Comparison of ENCODE assay signal across 3 cellular contexts in the genomic region with DNA sequence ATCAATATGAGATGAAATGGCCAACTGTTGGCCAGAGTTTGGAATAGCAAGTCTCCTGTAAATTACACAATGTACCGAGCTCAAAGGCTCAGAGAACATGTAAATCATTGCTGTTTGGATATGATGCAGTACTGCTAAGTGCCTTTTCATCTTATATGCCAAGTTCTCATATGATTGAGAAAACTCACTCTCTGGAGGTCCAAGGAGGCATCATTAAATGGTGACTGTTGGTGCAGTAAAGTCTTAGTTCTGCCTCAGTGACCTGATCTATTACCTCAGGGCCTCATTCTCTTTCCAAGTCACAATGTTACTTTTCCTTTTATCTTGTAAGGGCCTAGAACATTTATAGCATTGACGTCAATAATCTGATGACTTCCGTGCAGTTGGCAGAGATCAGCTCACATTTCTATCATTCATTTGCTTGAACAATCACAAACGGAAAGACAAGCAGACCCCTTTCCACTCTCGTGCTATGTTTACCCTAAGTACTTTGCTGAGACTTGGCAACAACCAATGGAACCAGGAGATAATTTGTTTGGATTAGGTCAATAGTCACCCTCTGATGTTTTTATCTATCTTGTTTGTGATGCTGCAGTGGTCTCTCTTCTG.
TF ChIP-seq lines count a peak whose summit lies in the region.

No MANE protein-coding gene starts in this region.

TF ChIP-seq in IMR-90, 13 proteins besides CTCF, POLR2A, EP300 and RAD21:
- TF ChIP-seq, protein P1, sequence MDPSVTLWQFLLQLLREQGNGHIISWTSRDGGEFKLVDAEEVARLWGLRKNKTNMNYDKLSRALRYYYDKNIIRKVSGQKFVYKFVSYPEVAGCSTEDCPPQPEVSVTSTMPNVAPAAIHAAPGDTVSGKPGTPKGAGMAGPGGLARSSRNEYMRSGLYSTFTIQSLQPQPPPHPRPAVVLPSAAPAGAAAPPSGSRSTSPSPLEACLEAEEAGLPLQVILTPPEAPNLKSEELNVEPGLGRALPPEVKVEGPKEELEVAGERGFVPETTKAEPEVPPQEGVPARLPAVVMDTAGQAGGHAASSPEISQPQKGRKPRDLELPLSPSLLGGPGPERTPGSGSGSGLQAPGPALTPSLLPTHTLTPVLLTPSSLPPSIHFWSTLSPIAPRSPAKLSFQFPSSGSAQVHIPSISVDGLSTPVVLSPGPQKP (IDR thresholded peaks at IDR 0.05; ENCODE audit: borderline replicate concordance, low read depth, low read length) = no peak
- TF ChIP-seq MAFK (IDR thresholded peaks at IDR 0.05; ENCODE audit: low read depth, low read length) = no peak
- TF ChIP-seq SMC3 (IDR thresholded peaks at IDR 0.05; ENCODE audit: low read depth, low read length) = no peak
- TF ChIP-seq RCOR1 (IDR thresholded peaks at IDR 0.05; ENCODE audit: insufficient replicate concordance, low read length) = no peak
- TF ChIP-seq CEBPB (IDR thresholded peaks at IDR 0.05; ENCODE audit: low read depth, low read length) = no peak

TF ChIP-seq in HEK293T, 16 proteins besides CTCF, POLR2A, EP300 and RAD21 (continued from another document):
- no peak for TF ChIP-seq LEF1 (IDR thresholded peaks at IDR 0.05; ENCODE audit: borderline replicate concordance)
- TF ChIP-seq, protein P2, sequence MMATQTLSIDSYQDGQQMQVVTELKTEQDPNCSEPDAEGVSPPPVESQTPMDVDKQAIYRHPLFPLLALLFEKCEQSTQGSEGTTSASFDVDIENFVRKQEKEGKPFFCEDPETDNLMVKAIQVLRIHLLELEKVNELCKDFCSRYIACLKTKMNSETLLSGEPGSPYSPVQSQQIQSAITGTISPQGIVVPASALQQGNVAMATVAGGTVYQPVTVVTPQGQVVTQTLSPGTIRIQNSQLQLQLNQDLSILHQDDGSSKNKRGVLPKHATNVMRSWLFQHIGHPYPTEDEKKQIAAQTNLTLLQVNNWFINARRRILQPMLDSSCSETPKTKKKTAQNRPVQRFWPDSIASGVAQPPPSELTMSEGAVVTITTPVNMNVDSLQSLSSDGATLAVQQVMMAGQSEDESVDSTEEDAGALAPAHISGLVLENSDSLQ (IDR thresholded peaks at IDR 0.05) = no peak
- no peak for TF ChIP-seq L3MBTL2 (conservative IDR thresholded peaks at IDR 0.05)
- TF ChIP-seq ELF4 (IDR thresholded peaks at IDR 0.05) = no peak
- no peak for TF ChIP-seq ARNT (IDR thresholded peaks at IDR 0.05)
- no peak for TF ChIP-seq FOXM1 (IDR thresholded peaks at IDR 0.05; ENCODE audit: borderline replicate concordance)
- TF ChIP-seq HDGF (IDR thresholded peaks at IDR 0.05; ENCODE audit: borderline replicate concordance) = no peak
- no peak for TF ChIP-seq CTBP1 (IDR thresholded peaks at IDR 0.05; ENCODE audit: borderline replicate concordance)
- TF ChIP-seq ZNF384 (IDR thresholded peaks at IDR 0.05) = no peak
- no peak for TF ChIP-seq NFRKB (IDR thresholded peaks at IDR 0.05)
- no peak for TF ChIP-seq FOXK2 (IDR thresholded peaks at IDR 0.05)
- no peak for TF ChIP-seq FOXA1 (IDR thresholded peaks at IDR 0.05)
- TF ChIP-seq SP1 (IDR thresholded peaks at IDR 0.05) = no peak
- no peak for TF ChIP-seq SUZ12 (IDR thresholded peaks at IDR 0.05)
- no peak for TF ChIP-seq TARDBP (IDR thresholded peaks at IDR 0.05)

TF ChIP-seq in WTC11, 78 proteins besides CTCF, POLR2A, EP300 and RAD21:
- no peak for TF ChIP-seq GRHL2 (CRISPR knock-in tag; IDR thresholded peaks at IDR 0.05; ENCODE audit: insufficient replicate concordance, severe bottlenecking)
- TF ChIP-seq, protein P3, sequence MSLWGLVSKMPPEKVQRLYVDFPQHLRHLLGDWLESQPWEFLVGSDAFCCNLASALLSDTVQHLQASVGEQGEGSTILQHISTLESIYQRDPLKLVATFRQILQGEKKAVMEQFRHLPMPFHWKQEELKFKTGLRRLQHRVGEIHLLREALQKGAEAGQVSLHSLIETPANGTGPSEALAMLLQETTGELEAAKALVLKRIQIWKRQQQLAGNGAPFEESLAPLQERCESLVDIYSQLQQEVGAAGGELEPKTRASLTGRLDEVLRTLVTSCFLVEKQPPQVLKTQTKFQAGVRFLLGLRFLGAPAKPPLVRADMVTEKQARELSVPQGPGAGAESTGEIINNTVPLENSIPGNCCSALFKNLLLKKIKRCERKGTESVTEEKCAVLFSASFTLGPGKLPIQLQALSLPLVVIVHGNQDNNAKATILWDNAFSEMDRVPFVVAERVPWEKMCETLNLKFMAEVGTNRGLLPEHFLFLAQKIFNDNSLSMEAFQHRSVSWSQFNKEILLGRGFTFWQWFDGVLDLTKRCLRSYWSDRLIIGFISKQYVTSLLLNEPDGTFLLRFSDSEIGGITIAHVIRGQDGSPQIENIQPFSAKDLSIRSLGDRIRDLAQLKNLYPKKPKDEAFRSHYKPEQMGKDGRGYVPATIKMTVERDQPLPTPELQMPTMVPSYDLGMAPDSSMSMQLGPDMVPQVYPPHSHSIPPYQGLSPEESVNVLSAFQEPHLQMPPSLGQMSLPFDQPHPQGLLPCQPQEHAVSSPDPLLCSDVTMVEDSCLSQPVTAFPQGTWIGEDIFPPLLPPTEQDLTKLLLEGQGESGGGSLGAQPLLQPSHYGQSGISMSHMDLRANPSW (CRISPR knock-in tag; conservative IDR thresholded peaks at IDR 0.05; ENCODE audit: low read depth) = no peak
- no peak for TF ChIP-seq NFYB (CRISPR knock-in tag; conservative IDR thresholded peaks at IDR 0.05; ENCODE audit: low read depth)
- TF ChIP-seq, protein P4, sequence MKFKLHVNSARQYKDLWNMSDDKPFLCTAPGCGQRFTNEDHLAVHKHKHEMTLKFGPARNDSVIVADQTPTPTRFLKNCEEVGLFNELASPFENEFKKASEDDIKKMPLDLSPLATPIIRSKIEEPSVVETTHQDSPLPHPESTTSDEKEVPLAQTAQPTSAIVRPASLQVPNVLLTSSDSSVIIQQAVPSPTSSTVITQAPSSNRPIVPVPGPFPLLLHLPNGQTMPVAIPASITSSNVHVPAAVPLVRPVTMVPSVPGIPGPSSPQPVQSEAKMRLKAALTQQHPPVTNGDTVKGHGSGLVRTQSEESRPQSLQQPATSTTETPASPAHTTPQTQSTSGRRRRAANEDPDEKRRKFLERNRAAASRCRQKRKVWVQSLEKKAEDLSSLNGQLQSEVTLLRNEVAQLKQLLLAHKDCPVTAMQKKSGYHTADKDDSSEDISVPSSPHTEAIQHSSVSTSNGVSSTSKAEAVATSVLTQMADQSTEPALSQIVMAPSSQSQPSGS (CRISPR knock-in tag; IDR thresholded peaks at IDR 0.05; ENCODE audit: borderline replicate concordance, low read depth) = no peak
- TF ChIP-seq HMGA2 (CRISPR knock-in tag; IDR thresholded peaks at IDR 0.05) = no peak
- TF ChIP-seq, protein P5, sequence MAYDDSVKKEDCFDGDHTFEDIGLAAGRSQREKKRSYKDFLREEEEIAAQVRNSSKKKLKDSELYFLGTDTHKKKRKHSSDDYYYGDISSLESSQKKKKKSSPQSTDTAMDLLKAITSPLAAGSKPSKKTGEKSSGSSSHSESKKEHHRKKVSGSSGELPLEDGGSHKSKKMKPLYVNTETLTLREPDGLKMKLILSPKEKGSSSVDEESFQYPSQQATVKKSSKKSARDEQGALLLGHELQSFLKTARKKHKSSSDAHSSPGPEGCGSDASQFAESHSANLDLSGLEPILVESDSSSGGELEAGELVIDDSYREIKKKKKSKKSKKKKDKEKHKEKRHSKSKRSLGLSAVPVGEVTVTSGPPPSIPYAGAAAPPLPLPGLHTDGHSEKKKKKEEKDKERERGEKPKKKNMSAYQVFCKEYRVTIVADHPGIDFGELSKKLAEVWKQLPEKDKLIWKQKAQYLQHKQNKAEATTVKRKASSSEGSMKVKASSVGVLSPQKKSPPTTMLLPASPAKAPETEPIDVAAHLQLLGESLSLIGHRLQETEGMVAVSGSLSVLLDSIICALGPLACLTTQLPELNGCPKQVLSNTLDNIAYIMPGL (CRISPR knock-in tag; IDR thresholded peaks at IDR 0.05) = no peak
- no peak for TF ChIP-seq ESRRA (CRISPR knock-in tag; IDR thresholded peaks at IDR 0.05; ENCODE audit: borderline replicate concordance)
- TF ChIP-seq, protein P6, sequence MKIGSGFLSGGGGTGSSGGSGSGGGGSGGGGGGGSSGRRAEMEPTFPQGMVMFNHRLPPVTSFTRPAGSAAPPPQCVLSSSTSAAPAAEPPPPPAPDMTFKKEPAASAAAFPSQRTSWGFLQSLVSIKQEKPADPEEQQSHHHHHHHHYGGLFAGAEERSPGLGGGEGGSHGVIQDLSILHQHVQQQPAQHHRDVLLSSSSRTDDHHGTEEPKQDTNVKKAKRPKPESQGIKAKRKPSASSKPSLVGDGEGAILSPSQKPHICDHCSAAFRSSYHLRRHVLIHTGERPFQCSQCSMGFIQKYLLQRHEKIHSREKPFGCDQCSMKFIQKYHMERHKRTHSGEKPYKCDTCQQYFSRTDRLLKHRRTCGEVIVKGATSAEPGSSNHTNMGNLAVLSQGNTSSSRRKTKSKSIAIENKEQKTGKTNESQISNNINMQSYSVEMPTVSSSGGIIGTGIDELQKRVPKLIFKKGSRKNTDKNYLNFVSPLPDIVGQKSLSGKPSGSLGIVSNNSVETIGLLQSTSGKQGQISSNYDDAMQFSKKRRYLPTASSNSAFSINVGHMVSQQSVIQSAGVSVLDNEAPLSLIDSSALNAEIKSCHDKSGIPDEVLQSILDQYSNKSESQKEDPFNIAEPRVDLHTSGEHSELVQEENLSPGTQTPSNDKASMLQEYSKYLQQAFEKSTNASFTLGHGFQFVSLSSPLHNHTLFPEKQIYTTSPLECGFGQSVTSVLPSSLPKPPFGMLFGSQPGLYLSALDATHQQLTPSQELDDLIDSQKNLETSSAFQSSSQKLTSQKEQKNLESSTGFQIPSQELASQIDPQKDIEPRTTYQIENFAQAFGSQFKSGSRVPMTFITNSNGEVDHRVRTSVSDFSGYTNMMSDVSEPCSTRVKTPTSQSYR (CRISPR knock-in tag; IDR thresholded peaks at IDR 0.05) = no peak
- TF ChIP-seq SMAD4 (CRISPR knock-in tag; IDR thresholded peaks at IDR 0.05) = no peak
- no peak for TF ChIP-seq JUN (CRISPR knock-in tag; IDR thresholded peaks at IDR 0.05)
- TF ChIP-seq MYBL2 (CRISPR knock-in tag; IDR thresholded peaks at IDR 0.05) = no peak
- TF ChIP-seq PRRX2 (CRISPR knock-in tag; IDR thresholded peaks at IDR 0.05) = no peak
- TF ChIP-seq, protein P7, sequence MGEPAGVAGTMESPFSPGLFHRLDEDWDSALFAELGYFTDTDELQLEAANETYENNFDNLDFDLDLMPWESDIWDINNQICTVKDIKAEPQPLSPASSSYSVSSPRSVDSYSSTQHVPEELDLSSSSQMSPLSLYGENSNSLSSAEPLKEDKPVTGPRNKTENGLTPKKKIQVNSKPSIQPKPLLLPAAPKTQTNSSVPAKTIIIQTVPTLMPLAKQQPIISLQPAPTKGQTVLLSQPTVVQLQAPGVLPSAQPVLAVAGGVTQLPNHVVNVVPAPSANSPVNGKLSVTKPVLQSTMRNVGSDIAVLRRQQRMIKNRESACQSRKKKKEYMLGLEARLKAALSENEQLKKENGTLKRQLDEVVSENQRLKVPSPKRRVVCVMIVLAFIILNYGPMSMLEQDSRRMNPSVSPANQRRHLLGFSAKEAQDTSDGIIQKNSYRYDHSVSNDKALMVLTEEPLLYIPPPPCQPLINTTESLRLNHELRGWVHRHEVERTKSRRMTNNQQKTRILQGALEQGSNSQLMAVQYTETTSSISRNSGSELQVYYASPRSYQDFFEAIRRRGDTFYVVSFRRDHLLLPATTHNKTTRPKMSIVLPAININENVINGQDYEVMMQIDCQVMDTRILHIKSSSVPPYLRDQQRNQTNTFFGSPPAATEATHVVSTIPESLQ (CRISPR knock-in tag; IDR thresholded peaks at IDR 0.05) = no peak
- no peak for TF ChIP-seq ZNF396 (CRISPR knock-in tag; IDR thresholded peaks at IDR 0.05; ENCODE audit: borderline replicate concordance)
- TF ChIP-seq ZNF423 (CRISPR knock-in tag; IDR thresholded peaks at IDR 0.05) = no peak
- TF ChIP-seq ZNF416 (CRISPR knock-in tag; IDR thresholded peaks at IDR 0.05) = no peak
- TF ChIP-seq, protein P8, sequence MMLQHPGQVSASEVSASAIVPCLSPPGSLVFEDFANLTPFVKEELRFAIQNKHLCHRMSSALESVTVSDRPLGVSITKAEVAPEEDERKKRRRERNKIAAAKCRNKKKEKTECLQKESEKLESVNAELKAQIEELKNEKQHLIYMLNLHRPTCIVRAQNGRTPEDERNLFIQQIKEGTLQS (CRISPR knock-in tag; conservative IDR thresholded peaks at IDR 0.05) = no peak
- TF ChIP-seq SP1 (CRISPR knock-in tag; conservative IDR thresholded peaks at IDR 0.05) = no peak
